In genomic region chr7:103296901-103297836, GRCh38 we compare ENCODE assay signal across 8 cellular contexts.
DNase-seq lines count a peak whose midpoint lies in the region; ATAC-seq lines count a peak whose summit lies in the region.

Gene PMPCB, plus strand, starts transcription at chr7:103297435. Its CDS starts 25 bp downstream, at chr7:103297460.

- peak; percentile 96 for ATAC-seq in GM19035 (IDR thresholded peaks at IDR 0.05; ENCODE audit: unreplicated experiment)
- peak; percentile 97 for ATAC-seq in HG03354 (IDR thresholded peaks at IDR 0.05; ENCODE audit: poor library complexity, severe bottlenecking, unreplicated experiment)
- ATAC-seq in activated CD4-positive, CD25-positive, alpha-beta regulatory T cell treated with anti-CD3 and anti-CD28 coated beads, Interleukin-2, amount 50 U/mL, for 24 hours, result peak; percentile 96 to 97

- DNase-seq in AML-193 (lab: John Stamatoyannopoulos, UW) (peak; percentile 80), NCI-H446 (lab: John Stamatoyannopoulos, UW) (peak; percentile 62 to 91), cerebellar cortex (ENCODE audit: low spot score) (peak; percentile 96), islet precursor cell (peak; percentile 96)
- peak; percentile 89 to 98 (median 94) for DNase-seq in stimulated activated CD4-positive, alpha-beta T cell treated with anti-CD3 and anti-CD28 coated beads, Interleukin-12 subunit alpha, Interleukin-12 subunit beta, amount 100 ng/mL, for 48 hours (ENCODE audit: low read depth in 2 of 3, low spot score in 1 of 3)

Comparison
In these comparisons a context has a peak if more than half of its experiments do, and no peak if none do; other contexts are left out.
1. Peak in every context shown above with its lines: DNase-seq and ATAC-seq.